ENCODE assay signal across 19 cellular contexts in genomic region chr1:201606096-201606495, GRCh38.
"Had no signal": no experiment of that assay in that cellular context is flagged by ENCODE, and none has a peak within 500 bp of the region (broad histone marks: within the 10 kb centered on the region; RNA-seq: fewer than 3 reads in every experiment).

No MANE protein-coding gene starts in this region.

- H3K27ac Mint-ChIP-seq: activated CD4-positive, alpha-beta T cell treated with anti-CD3 and anti-CD28 coated beads, Interleukin-2, amount 10 ng/mL, durations not matched to agents 7 days and 5 days; activated CD8-positive, alpha-beta T cell treated with anti-CD3 and anti-CD28 coated beads, Interleukin-2, amount 10 ng/mL, durations not matched to agents 7 days and 5 days; activated naive CD8-positive, alpha-beta T cell treated with anti-CD3 and anti-CD28 coated beads, Interleukin-2, amount 10 ng/mL, durations not matched to agents 7 days and 5 days; activated T-cell treated with anti-CD3 and anti-CD28 coated beads, Interleukin-2, amount 50 U/mL, for 24 hours; activated T-helper 2 cell treated with anti-CD3 and anti-CD28 coated beads, Interferon-gamma antibody, Interleukin-2, Interleukin-4, amounts not matched to agents 10 μg/mL and 5 μg/mL and 100 μg/mL, durations not matched to agents 14 hours and 24 hours and 36 hours; memory B cell; naive B cell; neural progenitor cell; stimulated activated memory B cell treated with anti-CD40 and anti-IgM and Interleukin-4, amounts not matched to agents 10 μg/mL and 1 μg/mL and 100 μg/mL, for 72 hours had no signal

- H3K27me3 Mint-ChIP-seq: activated CD4-positive, alpha-beta T cell treated with anti-CD3 and anti-CD28 coated beads, Interleukin-2, amount 10 ng/mL, durations not matched to agents 7 days and 5 days; activated T-cell treated with anti-CD3 and anti-CD28 coated beads, Interleukin-2, amount 50 U/mL, for 24 hours; memory B cell; naive B cell; stimulated activated memory B cell treated with anti-CD40 and anti-IgM and Interleukin-4, amounts not matched to agents 10 μg/mL and 1 μg/mL and 100 μg/mL, for 72 hours had no signal

- H3K36me3 Mint-ChIP-seq: activated naive CD8-positive, alpha-beta T cell treated with anti-CD3 and anti-CD28 coated beads, Interleukin-2, amount 10 ng/mL, durations not matched to agents 7 days and 5 days; memory B cell; naive B cell; neural progenitor cell; stimulated activated memory B cell treated with anti-CD40 and anti-IgM and Interleukin-4, amounts not matched to agents 10 μg/mL and 1 μg/mL and 100 μg/mL, for 72 hours had no signal

- ATAC-seq: activated CD4-positive, CD25-positive, alpha-beta regulatory T cell treated with anti-CD3 and anti-CD28 coated beads, Interleukin-2, amount 50 U/mL, for 24 hours; activated CD8-positive, alpha-beta T cell treated with anti-CD3 and anti-CD28 coated beads, Interleukin-2, amount 10 ng/mL, durations not matched to agents 7 days and 5 days; body of pancreas; mucosa of descending colon; psoas muscle; right cardiac atrium; stimulated activated memory B cell treated with anti-CD40 and anti-IgM and Interleukin-4, amounts not matched to agents 10 μg/mL and 1 μg/mL and 100 μg/mL, for 72 hours had no signal

- H3K9me3 Mint-ChIP-seq: activated CD4-positive, alpha-beta T cell treated with anti-CD3 and anti-CD28 coated beads, Interleukin-2, amount 10 ng/mL, durations not matched to agents 7 days and 5 days; activated naive CD8-positive, alpha-beta T cell treated with anti-CD3 and anti-CD28 coated beads, Interleukin-2, amount 10 ng/mL, durations not matched to agents 7 days and 5 days; activated T-cell treated with anti-CD3 and anti-CD28 coated beads, Interleukin-2, amount 50 U/mL, for 24 hours; activated T-helper 2 cell treated with anti-CD3 and anti-CD28 coated beads, Interferon-gamma antibody, Interleukin-2, Interleukin-4, amounts not matched to agents 10 μg/mL and 5 μg/mL and 100 μg/mL, durations not matched to agents 14 hours and 24 hours and 36 hours; memory B cell; naive B cell; neural progenitor cell; stimulated activated memory B cell treated with anti-CD40 and anti-IgM and Interleukin-4, amounts not matched to agents 10 μg/mL and 1 μg/mL and 100 μg/mL, for 72 hours had no signal

- H3K9ac ChIP-seq: neural progenitor cell had no signal

- H2AFZ ChIP-seq: neural progenitor cell had no signal

- H3K27ac ChIP-seq: body of pancreas, dorsolateral prefrontal cortex, neural progenitor cell, psoas muscle had no signal

- H3K36me3 ChIP-seq: neural progenitor cell had no signal

- H3K9me3 ChIP-seq: body of pancreas, mucosa of descending colon, psoas muscle had no signal

- H3K4me3 ChIP-seq: body of pancreas, dorsolateral prefrontal cortex, mucosa of descending colon, neural progenitor cell, psoas muscle, skin epidermis had no signal

- H3K4me3 Mint-ChIP-seq: activated CD4-positive, alpha-beta T cell treated with anti-CD3 and anti-CD28 coated beads, Interleukin-2, amount 10 ng/mL, durations not matched to agents 7 days and 5 days; activated CD8-positive, alpha-beta T cell treated with anti-CD3 and anti-CD28 coated beads, Interleukin-2, amount 10 ng/mL, durations not matched to agents 7 days and 5 days; activated naive CD8-positive, alpha-beta T cell treated with anti-CD3 and anti-CD28 coated beads, Interleukin-2, amount 10 ng/mL, durations not matched to agents 7 days and 5 days; activated T-cell treated with anti-CD3 and anti-CD28 coated beads, Interleukin-2, amount 50 U/mL, for 24 hours; memory B cell; neural progenitor cell; stimulated activated memory B cell treated with anti-CD40 and anti-IgM and Interleukin-4, amounts not matched to agents 10 μg/mL and 1 μg/mL and 100 μg/mL, for 72 hours had no signal

- H3K27me3 ChIP-seq: body of pancreas, dorsolateral prefrontal cortex, neural progenitor cell had no signal

- H3K4me2 ChIP-seq: neural progenitor cell had no signal

- DNase-seq: activated CD4-positive, alpha-beta T cell treated with anti-CD3 and anti-CD28 coated beads, Interleukin-2, amount 10 ng/mL, durations not matched to agents 7 days and 5 days; activated CD8-positive, alpha-beta T cell treated with anti-CD3 and anti-CD28 coated beads, Interleukin-2, amount 10 ng/mL, durations not matched to agents 7 days and 5 days; activated naive CD4-positive, alpha-beta T cell treated with Interleukin-2 at 50 U/mL for 16 hours; activated naive CD8-positive, alpha-beta T cell treated with anti-CD3 and anti-CD28 coated beads, Interleukin-2, amount 10 ng/mL, durations not matched to agents 7 days and 5 days; activated T-cell treated with anti-CD3 and anti-CD28 coated beads, Interleukin-2, amount 50 U/mL, for 24 hours; body of pancreas; dorsolateral prefrontal cortex; mucosa of descending colon; naive B cell; psoas muscle; right cardiac atrium; stimulated activated CD4-positive, alpha-beta T cell treated with anti-CD3 and anti-CD28 coated beads, Interleukin-4, amount 100 ng/mL, for 24 hours; T1000 had no signal

- H3K4me1 Mint-ChIP-seq: activated CD4-positive, alpha-beta T cell treated with anti-CD3 and anti-CD28 coated beads, Interleukin-2, amount 10 ng/mL, durations not matched to agents 7 days and 5 days; activated naive CD8-positive, alpha-beta T cell treated with anti-CD3 and anti-CD28 coated beads, Interleukin-2, amount 10 ng/mL, durations not matched to agents 7 days and 5 days; memory B cell; naive B cell; stimulated activated memory B cell treated with anti-CD40 and anti-IgM and Interleukin-4, amounts not matched to agents 10 μg/mL and 1 μg/mL and 100 μg/mL, for 72 hours had no signal
